1 cellular context compared by ENCODE assay signal in genomic region chr3:142930510-142930909, GRCh38.
TF ChIP-seq lines count a peak whose summit lies in the region.

No MANE protein-coding gene starts in this region.

TF ChIP-seq in HepG2, 621 proteins besides CTCF, POLR2A, EP300 and RAD21 (continued from another document):
- no peak for TF ChIP-seq ZBTB1 (CRISPR knock-in tag; IDR thresholded peaks at IDR 0.05; ENCODE audit: borderline replicate concordance)
- TF ChIP-seq ZBTB37 (CRISPR knock-in tag; IDR thresholded peaks at IDR 0.05) = no peak
- TF ChIP-seq TP53 (CRISPR knock-in tag; conservative IDR thresholded peaks at IDR 0.05) = no peak
- no peak for TF ChIP-seq ATF6 (CRISPR knock-in tag; conservative IDR thresholded peaks at IDR 0.05)
- no peak for TF ChIP-seq ZNF335 (CRISPR knock-in tag; IDR thresholded peaks at IDR 0.05)
- 0 out of 2 replicates have a peak, but pooled peaks have one; percentile 18 for TF ChIP-seq SAP130 (CRISPR knock-in tag; IDR thresholded peaks at IDR 0.05; ENCODE audit: low read depth)
- no peak for TF ChIP-seq RNF219 (CRISPR knock-in tag; IDR thresholded peaks at IDR 0.05)
- TF ChIP-seq CREBL2 (CRISPR knock-in tag; IDR thresholded peaks at IDR 0.05; ENCODE audit: borderline replicate concordance) = no peak
- TF ChIP-seq ZNF253 (CRISPR knock-in tag; IDR thresholded peaks at IDR 0.05; ENCODE audit: borderline replicate concordance) = no peak
- TF ChIP-seq STAT6 (CRISPR knock-in tag; IDR thresholded peaks at IDR 0.05; ENCODE audit: borderline replicate concordance) = no peak
- TF ChIP-seq SYNCRIP (IDR thresholded peaks at IDR 0.05; ENCODE audit: insufficient read depth, low read depth, low read length) = no peak
- no peak for TF ChIP-seq CBX2 (IDR thresholded peaks at IDR 0.05; ENCODE audit: low read depth, low read length)
- no peak for TF ChIP-seq CBX2 (CRISPR knock-in tag; IDR thresholded peaks at IDR 0.05; ENCODE audit: low read depth)
- no peak for TF ChIP-seq ZBTB46 (CRISPR knock-in tag; IDR thresholded peaks at IDR 0.05; ENCODE audit: borderline replicate concordance)
- no peak for TF ChIP-seq ZNF451 (CRISPR knock-in tag; IDR thresholded peaks at IDR 0.05)
- TF ChIP-seq ZNF550 (CRISPR knock-in tag; IDR thresholded peaks at IDR 0.05; ENCODE audit: borderline replicate concordance) = no peak
- TF ChIP-seq FOXA3 (CRISPR knock-in tag; IDR thresholded peaks at IDR 0.05) = peak; percentile 27; the same call in 1 of the 2 replicates
- no peak for TF ChIP-seq ZNF792 (CRISPR knock-in tag; IDR thresholded peaks at IDR 0.05)
- TF ChIP-seq MYC (CRISPR knock-in tag; IDR thresholded peaks at IDR 0.05; ENCODE audit: borderline replicate concordance) = no peak
- no peak for TF ChIP-seq SP1 (IDR thresholded peaks at IDR 0.05)
- TF ChIP-seq SP1 (CRISPR knock-in tag; IDR thresholded peaks at IDR 0.05) = no peak
